Comparison of ENCODE assay signal across 29 cellular contexts in genomic region chr19:29819986-29820385, GRCh38.
"Had no signal": no experiment of that assay in that cellular context is flagged by ENCODE, and none has a peak within 500 bp of the region (broad histone marks: within the 10 kb centered on the region; RNA-seq: fewer than 3 reads in every experiment).

No MANE protein-coding gene starts in this region.

- H3K9me3 Mint-ChIP-seq: activated CD4-positive, alpha-beta memory T cell treated with anti-CD3 and anti-CD28 coated beads for 36 hours; activated CD4-positive, alpha-beta T cell treated with anti-CD3 and anti-CD28 coated beads, Interleukin-2, amount 10 ng/mL, durations not matched to agents 24 days and 14 days; activated naive CD4-positive, alpha-beta T cell treated with anti-CD3 and anti-CD28 coated beads, Interleukin-2, amount 50 U/mL, for 24 hours; activated T-cell treated with anti-CD3 and anti-CD28 coated beads, Interleukin-2, amount 50 U/mL, for 24 hours; immature natural killer cell; natural killer cell; stimulated activated effector memory CD8-positive, alpha-beta T cell treated with anti-CD3 and anti-CD28 coated beads, Interleukin-12 subunit alpha, Interleukin-12 subunit beta, amount 100 ng/mL, for 72 hours; stimulated activated naive CD8-positive, alpha-beta T cell treated with anti-CD3 and anti-CD28 coated beads, Interleukin-15, Interleukin-2, amounts not matched to agents 100 ng/mL and 50 ng/mL, for 24 hours; type B pancreatic cell had no signal

- ATAC-seq: heart left ventricle; left lung; natural killer cell; right lobe of liver; stimulated activated effector memory CD8-positive, alpha-beta T cell treated with anti-CD3 and anti-CD28 coated beads, Interleukin-12 subunit alpha, Interleukin-12 subunit beta, amount 100 ng/mL, for 72 hours had no signal

- H3K4me1 ChIP-seq: colonic mucosa, heart left ventricle, left lung, right lobe of liver had no signal

- H3K27ac ChIP-seq: colonic mucosa, dorsolateral prefrontal cortex, heart left ventricle, left lung, right lobe of liver, thoracic aorta had no signal

- DNase-seq: activated CD4-positive, alpha-beta memory T cell treated with anti-CD3 and anti-CD28 coated beads for 36 hours; activated CD4-positive, alpha-beta T cell treated with anti-CD3 and anti-CD28 coated beads, Interleukin-2, amount 10 ng/mL, durations not matched to agents 24 days and 14 days; activated CD4-positive, CD25-positive, alpha-beta regulatory T cell treated with anti-CD3 and anti-CD28 coated beads, Interleukin-2, amount 50 U/mL, for 72 hours; activated CD8-positive, alpha-beta memory T cell treated with anti-CD3 and anti-CD28 coated beads, Interleukin-2, amount 50 U/mL, for 48 hours; activated gamma-delta T cell; activated T-cell treated with anti-CD3 and anti-CD28 coated beads, Interleukin-2, amount 50 U/mL, for 24 hours; anterior cingulate cortex; colonic mucosa; dorsolateral prefrontal cortex; effector memory CD4-positive, alpha-beta T cell; erythroblast; foreskin fibroblast; heart left ventricle; hypothalamus; immature natural killer cell; kidney glomerular epithelial cell; left lung; mesendoderm; natural killer cell; stimulated activated CD4-positive, alpha-beta T cell treated with anti-CD3 and anti-CD28 coated beads, Interleukin-12 subunit alpha, Interleukin-12 subunit beta, amount 100 ng/mL, for 4 hours; stimulated activated CD4-positive, alpha-beta T cell treated with anti-CD3 and anti-CD28 coated beads, Interleukin-4, amount 100 ng/mL, for 24 hours; T-helper 2 cell had no signal

- H3K27me3 Mint-ChIP-seq: activated CD4-positive, alpha-beta memory T cell treated with anti-CD3 and anti-CD28 coated beads for 36 hours; activated CD4-positive, alpha-beta T cell treated with anti-CD3 and anti-CD28 coated beads, Interleukin-2, amount 10 ng/mL, durations not matched to agents 24 days and 14 days; activated naive CD4-positive, alpha-beta T cell treated with anti-CD3 and anti-CD28 coated beads, Interleukin-2, amount 50 U/mL, for 24 hours; activated T-cell treated with anti-CD3 and anti-CD28 coated beads, Interleukin-2, amount 50 U/mL, for 24 hours; stimulated activated naive CD8-positive, alpha-beta T cell treated with anti-CD3 and anti-CD28 coated beads, Interleukin-15, Interleukin-2, amounts not matched to agents 100 ng/mL and 50 ng/mL, for 24 hours; type B pancreatic cell had no signal

- H3K4me3 Mint-ChIP-seq: activated CD4-positive, alpha-beta memory T cell treated with anti-CD3 and anti-CD28 coated beads for 36 hours; activated CD4-positive, alpha-beta T cell treated with anti-CD3 and anti-CD28 coated beads, Interleukin-2, amount 10 ng/mL, durations not matched to agents 24 days and 14 days; activated naive CD4-positive, alpha-beta T cell treated with anti-CD3 and anti-CD28 coated beads, Interleukin-2, amount 50 U/mL, for 24 hours; activated T-cell treated with anti-CD3 and anti-CD28 coated beads, Interleukin-2, amount 50 U/mL, for 24 hours; immature natural killer cell; natural killer cell; stimulated activated effector memory CD8-positive, alpha-beta T cell treated with anti-CD3 and anti-CD28 coated beads, Interleukin-12 subunit alpha, Interleukin-12 subunit beta, amount 100 ng/mL, for 72 hours; stimulated activated naive CD8-positive, alpha-beta T cell treated with anti-CD3 and anti-CD28 coated beads, Interleukin-15, Interleukin-2, amounts not matched to agents 100 ng/mL and 50 ng/mL, for 24 hours; type B pancreatic cell had no signal

- H3K36me3 Mint-ChIP-seq: natural killer cell had no signal

- H3K36me3 ChIP-seq: colonic mucosa, right lobe of liver, thoracic aorta had no signal

- H3K4me3 ChIP-seq: colonic mucosa, dorsolateral prefrontal cortex, heart left ventricle, left lung, lung, right lobe of liver, thoracic aorta had no signal

- H3K27me3 ChIP-seq: colonic mucosa, dorsolateral prefrontal cortex, heart left ventricle, left lung, right lobe of liver had no signal

- H3K4me1 Mint-ChIP-seq: activated naive CD4-positive, alpha-beta T cell treated with anti-CD3 and anti-CD28 coated beads, Interleukin-2, amount 50 U/mL, for 24 hours; immature natural killer cell; natural killer cell; stimulated activated effector memory CD8-positive, alpha-beta T cell treated with anti-CD3 and anti-CD28 coated beads, Interleukin-12 subunit alpha, Interleukin-12 subunit beta, amount 100 ng/mL, for 72 hours had no signal

- H3K27ac Mint-ChIP-seq: activated CD4-positive, alpha-beta memory T cell treated with anti-CD3 and anti-CD28 coated beads for 36 hours; activated CD4-positive, alpha-beta T cell treated with anti-CD3 and anti-CD28 coated beads, Interleukin-2, amount 10 ng/mL, durations not matched to agents 24 days and 14 days; activated naive CD4-positive, alpha-beta T cell treated with anti-CD3 and anti-CD28 coated beads, Interleukin-2, amount 50 U/mL, for 24 hours; activated T-cell treated with anti-CD3 and anti-CD28 coated beads, Interleukin-2, amount 50 U/mL, for 24 hours; immature natural killer cell; natural killer cell; stimulated activated effector memory CD8-positive, alpha-beta T cell treated with anti-CD3 and anti-CD28 coated beads, Interleukin-12 subunit alpha, Interleukin-12 subunit beta, amount 100 ng/mL, for 72 hours; stimulated activated naive CD8-positive, alpha-beta T cell treated with anti-CD3 and anti-CD28 coated beads, Interleukin-15, Interleukin-2, amounts not matched to agents 100 ng/mL and 50 ng/mL, for 24 hours; type B pancreatic cell had no signal

- H3K9me3 ChIP-seq: colonic mucosa, heart left ventricle, left lung, right lobe of liver, thoracic aorta had no signal
